Comparison of ENCODE assay signal across 31 cellular contexts in genomic region chr16:48833461-48833860, GRCh38.
"Had no signal": no experiment of that assay in that cellular context is flagged by ENCODE, and none has a peak within 500 bp of the region (broad histone marks: within the 10 kb centered on the region; RNA-seq: fewer than 3 reads in every experiment).

No MANE protein-coding gene starts in this region.

- H3K27me3 ChIP-seq: ascending aorta, breast epithelium, cardiac muscle cell had no signal

- DNase-seq: activated CD4-positive, alpha-beta memory T cell treated with anti-CD3 and anti-CD28 coated beads for 36 hours; activated CD4-positive, alpha-beta T cell treated with anti-CD3 and anti-CD28 coated beads for 36 hours; activated CD4-positive, alpha-beta T cell treated with anti-CD3 and anti-CD28 coated beads, Interleukin-2, amount 10 ng/mL, durations not matched to agents 24 days and 14 days; activated CD4-positive, CD25-positive, alpha-beta regulatory T cell; activated CD4-positive, CD25-positive, alpha-beta regulatory T cell treated with anti-CD3 and anti-CD28 coated beads, Interleukin-2, amount 50 U/mL, for 72 hours; activated CD8-positive, alpha-beta memory T cell treated with anti-CD3 and anti-CD28 coated beads, Interleukin-2, amount 50 U/mL, for 48 hours; activated gamma-delta T cell; activated naive CD4-positive, alpha-beta T cell; activated naive CD4-positive, alpha-beta T cell treated with anti-CD3 and anti-CD28 coated beads, Interleukin-2, amount 10 ng/mL, durations not matched to agents 7 days and 5 days; activated naive CD8-positive, alpha-beta T cell treated with anti-CD3 and anti-CD28 coated beads, Interleukin-2, amount 10 ng/mL, durations not matched to agents 7 days and 5 days; activated T-cell treated with anti-CD3 and anti-CD28 coated beads for 4 hours; activated T-cell treated with anti-CD3 and anti-CD28 coated beads, Interleukin-2, amount 50 U/mL, for 24 hours; activated T-cell treated with anti-CD3 and anti-CD28 coated beads, Interleukin-2, amount 50 U/mL, for 72 hours; central memory CD4-positive, alpha-beta T cell; cortex of kidney; dermis blood vessel endothelial cell; effector CD4-positive, alpha-beta T cell; effector memory CD8-positive, alpha-beta T cell; foreskin fibroblast; heart left ventricle; T-helper 2 cell had no signal

- H3K4me3 ChIP-seq: ascending aorta, breast epithelium, cardiac muscle cell, heart left ventricle had no signal

- H3K36me3 ChIP-seq: ascending aorta, breast epithelium, cardiac muscle cell, heart left ventricle had no signal

- ATAC-seq: activated CD4-positive, alpha-beta T cell treated with anti-CD3 and anti-CD28 coated beads for 36 hours; activated naive CD4-positive, alpha-beta T cell treated with anti-CD3 and anti-CD28 coated beads, Interleukin-2, amount 50 U/mL, for 72 hours; activated T-cell treated with anti-CD3 and anti-CD28 coated beads, Interleukin-2, amount 50 U/mL, for 72 hours; effector memory CD8-positive, alpha-beta T cell; esophagus mucosa; heart left ventricle had no signal

- H3K27ac ChIP-seq: ascending aorta, breast epithelium, cardiac muscle cell, epithelial cell of prostate, heart left ventricle had no signal

- FAIRE-seq: colon, endometrium, endothelial cell of umbilical vein, frontal cortex had no signal

- H3K9me3 ChIP-seq: ascending aorta, breast epithelium, heart left ventricle had no signal

- H3K4me1 ChIP-seq: ascending aorta, breast epithelium, heart left ventricle had no signal
